23 cellular contexts compared by ENCODE assay signal in the genomic region with DNA sequence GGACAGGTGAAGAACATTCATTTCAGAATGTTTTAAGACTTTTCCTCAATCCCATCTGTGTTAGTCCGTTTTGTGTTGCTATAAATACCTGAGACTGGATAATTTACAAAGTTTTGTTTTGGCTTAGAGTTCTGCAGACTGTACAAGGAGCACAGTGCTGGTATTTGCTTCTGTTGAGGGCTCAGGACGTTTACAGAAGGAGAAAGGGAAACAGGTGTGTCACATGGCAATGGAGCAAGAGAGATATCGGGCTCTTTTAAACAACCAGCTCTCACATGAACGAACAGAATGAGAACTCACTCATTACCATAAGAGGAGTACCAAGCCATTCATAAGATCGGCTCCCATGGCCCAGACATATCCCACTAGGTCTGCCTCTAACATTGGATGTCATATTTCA. TPM values are rescaled to one million over a fixed set of nuclear protein-coding genes. Genes with fewer than 3 reads are reported as not detected.
A peak's percentile ranks its signal among the peaks of the same experiment; 100 is the strongest.
DNase-seq lines count a peak whose midpoint lies in the region; ATAC-seq, FAIRE-seq and TF ChIP-seq lines count a peak whose summit lies in the region.
"Had no signal": no experiment of that assay in that cellular context is flagged by ENCODE, and none has a peak within 500 bp of the region (broad histone marks: within the 10 kb centered on the region; RNA-seq: fewer than 3 reads in every experiment).

No MANE protein-coding gene starts in this region.

- H3K27ac ChIP-seq in K562 (ENCODE audit: extremely low read depth, low read depth, low read length) (no peak overlapping the region), keratinocyte (ENCODE audit: control insufficient read depth, insufficient read depth, low read length) (no peak overlapping the region)
- H3K27ac ChIP-seq: 22Rv1; BLaER1 treated with 17β-estradiol and CSF1 and Interleukin-3, amounts not matched to agents 10 nM and 100 nM; C4-2B had no signal

- H3K9me1 ChIP-seq in K562 (ENCODE audit: control insufficient read depth, insufficient read depth, low read length) (no peaks in the 10 kb centered on the region), keratinocyte (ENCODE audit: control insufficient read depth, extremely low read depth, insufficient read depth, low read length) (no peaks in the 10 kb centered on the region)

- H3K9ac ChIP-seq in K562 (ENCODE audit: insufficient read depth in 1 of 2, low read depth in 2 of 2, low read length in 2 of 2) (no peak overlapping the region), keratinocyte (ENCODE audit: control insufficient read depth, extremely low read depth, insufficient read depth, low read length) (no peak overlapping the region)
- H3K9ac ChIP-seq: BLaER1 treated with 17β-estradiol and CSF1 and Interleukin-3, amounts not matched to agents 10 nM and 100 nM had no signal

- no peak for ATAC-seq in K562
- ATAC-seq in GM18861 (IDR thresholded peaks at IDR 0.05; ENCODE audit: unreplicated experiment), result no peak
- ATAC-seq: A549; CD8-positive, alpha-beta T cell; GM12878 had no signal

- H3K79me2 ChIP-seq in K562 (ENCODE audit: control insufficient read depth, insufficient read depth, low read length), result no peaks in the 10 kb centered on the region
- H3K79me2 ChIP-seq in keratinocyte (ENCODE audit: control insufficient read depth, insufficient read depth, low read length), result peaks cover 30% of the 10 kb centered on the region

- no peaks in the 10 kb centered on the region for H3K36me3 ChIP-seq in K562 (ENCODE audit: control insufficient read depth, insufficient read depth, low read length)
- no peaks in the 10 kb centered on the region for H3K36me3 ChIP-seq in keratinocyte (ENCODE audit: control insufficient read depth in 2 of 2, extremely low read depth in 1 of 2, insufficient read depth in 2 of 2, low read length in 2 of 2)
- H3K36me3 ChIP-seq: BLaER1 treated with 17β-estradiol and CSF1 and Interleukin-3, amounts not matched to agents 10 nM and 100 nM had no signal

- H3K4me1 ChIP-seq in K562 (replicated peaks in 1 of 2; ENCODE audit: control insufficient read depth in 2 of 2, insufficient read depth in 2 of 2, low read length in 2 of 2), result no peaks in the 10 kb centered on the region
- H3K4me1 ChIP-seq in keratinocyte (ENCODE audit: control insufficient read depth, extremely low read depth, insufficient read depth, low read length), result no peaks in the 10 kb centered on the region
- H3K4me1 ChIP-seq: BLaER1 treated with 17β-estradiol and CSF1 and Interleukin-3, amounts not matched to agents 10 nM and 100 nM; Caco-2 had no signal

- H3K27me3 ChIP-seq in K562 (ENCODE audit: control insufficient read depth in 2 of 2, insufficient read depth in 2 of 2, low read length in 2 of 2) (peaks cover 10 to 23% of the 10 kb centered on the region in 2 experiments; a peak in 4 of 5 replicates), keratinocyte (ENCODE audit: control insufficient read depth, extremely low read depth, insufficient read depth, low read length) (no peaks in the 10 kb centered on the region)
- H3K27me3 ChIP-seq: BLaER1 treated with 17β-estradiol and CSF1 and Interleukin-3, amounts not matched to agents 10 nM and 100 nM had no signal

- TF ChIP-seq POLR2A in K562 (conservative IDR thresholded peaks at IDR 0.05), result no peak

- in situ Hi-C loops in K562 (cut with MboI), result loop anchor here (25.0 kb wide), 1 partner anchor 196 kb away; no protein-coding TSS in a partner anchor

- no peak for TF ChIP-seq CTCF in K562 (IDR thresholded peaks at IDR 0.05 in 2 of 3, conservative IDR thresholded peaks at IDR 0.05 in 1 of 3; ENCODE audit: insufficient read depth in 2 of 3, low read depth in 1 of 3, low read length in 3 of 3)
- no peak for TF ChIP-seq CTCF in keratinocyte (optimal IDR thresholded peaks at IDR 0.05 in 1 of 3, IDR thresholded peaks at IDR 0.05 in 1 of 3, conservative IDR thresholded peaks at IDR 0.05 in 1 of 3; ENCODE audit: extremely low read depth in 1 of 3, insufficient read depth in 2 of 3, low read length in 3 of 3)
- no peak for TF ChIP-seq CTCF in progenitor cell of endocrine pancreas (IDR thresholded peaks at IDR 0.05; ENCODE audit: unreplicated experiment)

- 7% methylated on average over 5 of the region's 5 CpGs for WGBS in K562 (ENCODE audit: insufficient coverage, low coverage, missing lambda C conversion rate)

- H3K4me2 ChIP-seq in K562 (ENCODE audit: insufficient read depth, low read length) (no peak overlapping the region), keratinocyte (ENCODE audit: control insufficient read depth, extremely low read depth, insufficient read depth, low read depth, low read length) (no peak overlapping the region)
- H3K4me2 ChIP-seq: A549; BLaER1 treated with 17β-estradiol and CSF1 and Interleukin-3, amounts not matched to agents 10 nM and 100 nM had no signal

- POLR2A ChIA-PET in K562 (lab: Yijun Ruan, JAX), result no interaction called here

- H3K27me3 Mint-ChIP-seq in progenitor cell of endocrine pancreas, result no peaks in the 10 kb centered on the region
- H3K27me3 Mint-ChIP-seq: CD4-positive, alpha-beta T cell had no signal

- CTCF ChIA-PET in K562 (lab: Yijun Ruan, JAX; ENCODE audit: low intra/inter-chr PET ratio), result no interaction called here

- no peak for TF ChIP-seq RAD21 in K562 (CRISPR knock-in tag; conservative IDR thresholded peaks at IDR 0.05 in 1 of 2, IDR thresholded peaks at IDR 0.05 in 1 of 2)

- dilution Hi-C loops in keratinocyte (cut with MboI; ENCODE audit: extremely low pct_ligation_motif_present, low sequenced_read_pairs), result no loop called here

- DNase-seq in K562 (ENCODE audit: extremely low read depth in 1 of 4, low spot score in 3 of 4), result no peak
- no peak for DNase-seq in keratinocyte (ENCODE audit: low read depth, low spot score)
- DNase-seq in progenitor cell of endocrine pancreas (ENCODE audit: low spot score, unreplicated experiment), result no peak
- DNase-seq in activated CD4-positive, alpha-beta T cell treated with anti-CD3 and anti-CD28 coated beads for 48 hours, result no peak
- DNase-seq in NCI-H2171 treated with DMSO at 0.1 percent for 48 hours (lab: John Stamatoyannopoulos, UW), result no peak
- DNase-seq: AML-193; Caco-2; Calu3; CD4-positive, alpha-beta T cell; CD8-positive, alpha-beta T cell; DMS79 treated with DMSO at 0.1 percent for 48 hours had no signal

- intact Hi-C loops in K562 (cut with micrococcal nuclease), result no loop called here

- peaks cover 12% of the 10 kb centered on the region for H3K36me3 Mint-ChIP-seq in progenitor cell of endocrine pancreas (ENCODE audit: insufficient read depth)
- H3K36me3 Mint-ChIP-seq: CD8-positive, alpha-beta T cell had no signal

- H3K4me1 Mint-ChIP-seq in progenitor cell of endocrine pancreas (ENCODE audit: low read depth), result peaks cover 41% of the 10 kb centered on the region
- H3K4me1 Mint-ChIP-seq: B cell had no signal

- FAIRE-seq in K562 (lab: Jason Lieb, UNC) (no peak), keratinocyte (lab: Jason Lieb, UNC) (peak; percentile 46)
- FAIRE-seq: A549, D721Med, G401.6, GM12878, GM12892, GM18507, GM19239 had no signal

- H3K4me3 Mint-ChIP-seq in progenitor cell of endocrine pancreas (ENCODE audit: low read depth), result no peak overlapping the region
- H3K4me3 Mint-ChIP-seq: B cell; CD4-positive, alpha-beta T cell; CD8-positive, alpha-beta T cell had no signal

- H3K4me3 ChIP-seq in K562, result no peak overlapping the region
- H3K4me3 ChIP-seq in keratinocyte (ENCODE audit: control insufficient read depth in 2 of 3, extremely low read depth in 1 of 3, insufficient read depth in 2 of 3, low read depth in 1 of 3, low read length in 3 of 3), result no peak overlapping the region
- H3K4me3 ChIP-seq: A549; BLaER1 treated with 17β-estradiol and CSF1 and Interleukin-3, amounts not matched to agents 10 nM and 100 nM; GM12878 had no signal

- peak overlapping the region; percentile 69 for H3K27ac Mint-ChIP-seq in progenitor cell of endocrine pancreas
- H3K27ac Mint-ChIP-seq: B cell; CD4-positive, alpha-beta T cell; CD8-positive, alpha-beta T cell had no signal

- H3K9me3 Mint-ChIP-seq in progenitor cell of endocrine pancreas (ENCODE audit: low read depth), result no peaks in the 10 kb centered on the region
- H3K9me3 Mint-ChIP-seq: CD4-positive, alpha-beta T cell had no signal

- TF ChIP-seq EP300 in K562 (IDR thresholded peaks at IDR 0.05; ENCODE audit: low read length), result no peak

- H2AFZ ChIP-seq in K562 (ENCODE audit: low read depth, low read length), result no peak overlapping the region
- no peak overlapping the region for H2AFZ ChIP-seq in keratinocyte (ENCODE audit: control insufficient read depth, low read length)

- BruUV-seq in K562 (replicated peaks; lab: Mats Ljungman, UMichigan), result no TSS peak

- no peaks in the 10 kb centered on the region for H3K9me3 ChIP-seq in K562 (replicated peaks; ENCODE audit: control insufficient read depth, insufficient read depth, low read depth, low read length)
- no peaks in the 10 kb centered on the region for H3K9me3 ChIP-seq in keratinocyte (ENCODE audit: control insufficient read depth, low read depth, low read length)
- H3K9me3 ChIP-seq: A549, Caco-2 had no signal

- H4K20me1 ChIP-seq in K562 (replicated peaks; ENCODE audit: control insufficient read depth, insufficient read depth, low read length), result no peaks in the 10 kb centered on the region
- H4K20me1 ChIP-seq in keratinocyte (ENCODE audit: control insufficient read depth, extremely low read depth, insufficient read depth, low read length), result no peaks in the 10 kb centered on the region
- H4K20me1 ChIP-seq: BLaER1 treated with 17β-estradiol and CSF1 and Interleukin-3, amounts not matched to agents 10 nM and 100 nM had no signal

RNA-seq across cellular contexts. Expression of a gene that starts 16.7 kb away (rescaled TPM):
- 0.67 and 1.5 TPM in 2 replicates for total RNA-seq in K562 (2011; cell fraction: chromatin; rRNA removed; ENCODE audit: low replicate concordance)
- total RNA-seq in K562 (2011; cell fraction: nucleolus; rRNA removed), result 0.50 and 0.53 TPM in 2 replicates
- total RNA-seq in K562 (2011; cell fraction: nucleoplasm; rRNA removed), result 0.88 and 0.99 TPM in 2 replicates
- 6.6 and 7.5 TPM in 2 replicates for total RNA-seq in K562 (2014; rRNA removed)
- 3.9 and 4.2 TPM in 2 replicates for total RNA-seq in K562 (2014; rRNA removed; fragmentation: Illumina TruSeq; extraction: Trizol)
- 7.6 and 7.7 TPM in 2 replicates for total RNA-seq in K562 (2015; rRNA removed; fragmentation: Illumina TruSeq; extraction: Trizol)
- total RNA-seq in K562 (2021), result 6.1 and 7.4 TPM in 2 replicates
- polyA plus RNA-seq in K562 (2011; rRNA removed), result 1.0 and 1.3 TPM in 2 replicates
- polyA plus RNA-seq in K562 (2011; cell fraction: cytosol; rRNA removed), result 0.59 and 0.78 TPM in 2 replicates
- polyA plus RNA-seq in K562 (2011; cell fraction: nucleus; rRNA removed), result 0.93 and 1.6 TPM in 2 replicates
- polyA plus RNA-seq in K562 (2012), result 9.3 and 9.7 TPM in 2 replicates
- 6.7 and 6.9 TPM in 2 replicates for polyA plus RNA-seq in K562 (2014; fragmentation: Illumina TruSeq; extraction: Trizol)
- 1 to 10 TPM in 1 of 2 experiments, under 1 TPM in 1; 0.76 to 1.1 TPM for polyA plus RNA-seq in K562 (2014; fragmentation: Nextera tagmentation; extraction: Ambion mirVana)
- polyA plus RNA-seq in K562 (2014; rRNA removed), result 3.9 and 4.4 TPM in 2 replicates
- 0.78 and 1.2 TPM in 2 replicates for polyA minus RNA-seq in K562 (2011; rRNA and poly(A)+ RNA removed)
- polyA minus RNA-seq in K562 (2011; cell fraction: cytosol; rRNA and poly(A)+ RNA removed), result 1.5 and 1.6 TPM in 2 replicates
- polyA minus RNA-seq in K562 (2011; cell fraction: nucleus; rRNA and poly(A)+ RNA removed), result 0.67 TPM in 2 replicates
- 8.5 to 14.9 TPM (median 11.8 TPM) in 3 replicates for polyA plus RNA-seq in keratinocyte
- polyA plus RNA-seq in keratinocyte (2011; ENCODE audit: low read depth), result 29.9 TPM
- polyA plus RNA-seq in keratinocyte (2011; cell fraction: cytosol; rRNA removed), result 14.5 and 17.4 TPM in 2 replicates
- 13.0 and 15.3 TPM in 2 replicates for polyA plus RNA-seq in keratinocyte (2011; cell fraction: nucleus; rRNA removed)
- 24.6 and 26.8 TPM in 2 replicates for polyA plus RNA-seq in keratinocyte (2012; ENCODE audit: low replicate concordance)
- polyA minus RNA-seq in keratinocyte, result 7.1 to 11.6 TPM (median 8.1 TPM) in 3 replicates
- polyA minus RNA-seq in keratinocyte (2011; cell fraction: cytosol; rRNA and poly(A)+ RNA removed), result 10.6 TPM
- polyA minus RNA-seq in keratinocyte (2011; cell fraction: nucleus; rRNA and poly(A)+ RNA removed), result 4.4 and 7.7 TPM in 2 replicates
- 90.3 and 101 TPM in 2 replicates for total RNA-seq in progenitor cell of endocrine pancreas

Comparison
In these comparisons a context has a peak if more than half of its experiments do, and no peak if none do; other contexts are left out.
1. RNA of a gene that starts 16.7 kb away (total RNA-seq): 90.3 to 101 TPM in progenitor cell of endocrine pancreas; 0.50 to 7.7 TPM in K562; every median in the first group is over 10 times any median in the second.